Comparison of ENCODE assay signal across 1 cellular context in genomic region chr10:36114141-36114540, GRCh38.
TF ChIP-seq lines count a peak whose summit lies in the region.

No MANE protein-coding gene starts in this region.

TF ChIP-seq in A549, 52 proteins besides CTCF, POLR2A, EP300 and RAD21 (continued from another document):
- TF ChIP-seq BCL3 (IDR thresholded peaks at IDR 0.05) (no peak), JUN (IDR thresholded peaks at IDR 0.05) (no peak), FOXS1 (CRISPR knock-in tag; IDR thresholded peaks at IDR 0.05) (no peak), POLR2AphosphoS2 (conservative IDR thresholded peaks at IDR 0.05; ENCODE audit: low read length) (no peak), USF2 (IDR thresholded peaks at IDR 0.05) (no peak), ZC3H11A (IDR thresholded peaks at IDR 0.05) (no peak), FOSL2 (IDR thresholded peaks at IDR 0.05) (no peak), FOSL2 (CRISPR knock-in tag; IDR thresholded peaks at IDR 0.05) (no peak), CHD2 (IDR thresholded peaks at IDR 0.05; ENCODE audit: low read length, partially characterized antibody) (no peak), BHLHE40 (IDR thresholded peaks at IDR 0.05; ENCODE audit: low read depth, low read length) (no peak), SMC3 (IDR thresholded peaks at IDR 0.05) (no peak), ELK1 (IDR thresholded peaks at IDR 0.05; ENCODE audit: low read depth, low read length) (no peak), ESRRA (IDR thresholded peaks at IDR 0.05; ENCODE audit: borderline replicate concordance, low read length) (no peak), HMGXB4 (CRISPR knock-in tag; IDR thresholded peaks at IDR 0.05; ENCODE audit: borderline replicate concordance) (no peak)
